ENCODE assay signal across 16 cellular contexts in the genomic region with DNA sequence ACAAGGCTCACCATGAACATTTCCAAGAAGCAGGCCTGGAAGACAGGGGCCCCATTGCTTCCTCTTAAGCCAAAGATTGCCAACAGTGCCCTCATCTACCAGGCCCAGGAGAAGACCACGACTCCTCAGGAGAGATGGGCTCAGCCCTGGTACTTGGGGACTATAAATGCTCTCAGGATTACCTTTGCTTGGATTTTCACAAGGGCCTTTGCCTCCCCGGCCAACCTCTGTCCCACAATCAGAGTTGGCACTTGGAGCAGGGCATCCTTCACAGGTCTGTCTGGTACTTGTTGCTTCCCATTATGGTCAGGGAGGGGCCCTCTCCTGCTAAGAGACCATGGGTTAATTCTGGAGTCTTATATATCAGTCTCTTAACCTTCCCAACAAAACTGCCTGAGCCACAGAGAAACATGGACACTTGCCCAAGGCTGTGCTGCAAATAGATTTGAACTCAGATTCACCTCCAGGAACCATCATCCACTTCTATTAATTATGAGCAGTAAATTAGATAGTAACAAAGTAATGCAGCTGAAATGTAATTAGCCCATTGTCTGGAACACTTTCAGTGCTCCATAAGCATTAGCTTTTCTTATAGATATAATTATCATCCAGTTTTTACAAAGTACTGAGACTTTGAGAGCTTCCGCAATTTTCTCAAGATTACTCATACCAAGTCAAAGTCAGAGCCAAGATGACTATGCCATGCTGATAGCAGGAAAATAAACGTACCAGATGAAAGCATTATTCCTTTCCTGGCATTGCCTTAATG. TPM values are rescaled to one million over a fixed set of nuclear protein-coding genes. Genes with fewer than 3 reads are reported as not detected.
DNase-seq lines count a peak whose midpoint lies in the region; ATAC-seq, FAIRE-seq and TF ChIP-seq lines count a peak whose summit lies in the region.
"Had no signal": no experiment of that assay in that cellular context is flagged by ENCODE, and none has a peak within 500 bp of the region (broad histone marks: within the 10 kb centered on the region; RNA-seq: fewer than 3 reads in every experiment).

No MANE protein-coding gene starts in this region.

- peaks cover 8% of the 10 kb centered on the region for H3K27me3 Mint-ChIP-seq in nephron (ENCODE audit: low read depth)
- no peaks in the 10 kb centered on the region for H3K27me3 Mint-ChIP-seq in stimulated activated memory B cell treated with anti-CD40 and anti-IgM and Interleukin-4, amounts not matched to agents 10 μg/mL and 1 μg/mL and 100 μg/mL, for 72 hours
- H3K27me3 Mint-ChIP-seq: B cell, progenitor cell of endocrine pancreas, T-cell had no signal

- no peak overlapping the region for H3K4me3 Mint-ChIP-seq in nephron
- H3K4me3 Mint-ChIP-seq in stimulated activated memory B cell treated with anti-CD40 and anti-IgM and Interleukin-4, amounts not matched to agents 10 μg/mL and 1 μg/mL and 100 μg/mL, for 72 hours: no peak overlapping the region
- H3K4me3 Mint-ChIP-seq: activated naive CD8-positive, alpha-beta T cell treated with anti-CD3 and anti-CD28 coated beads, Interleukin-2, amount 10 ng/mL, durations not matched to agents 7 days and 5 days; B cell; T-cell had no signal

- no peak for TF ChIP-seq CTCF in BE2C (IDR thresholded peaks at IDR 0.05; ENCODE audit: low read depth, low read length)
- TF ChIP-seq CTCF in bronchial epithelial cell (IDR thresholded peaks at IDR 0.05; ENCODE audit: insufficient read depth, low read length, severe bottlenecking): no peak
- no peak for TF ChIP-seq CTCF in nephron (IDR thresholded peaks at IDR 0.05; ENCODE audit: unreplicated experiment in 3 of 3)

- no peak overlapping the region for H3K4me3 ChIP-seq in BE2C (ENCODE audit: low read depth, low read length)
- no peak overlapping the region for H3K4me3 ChIP-seq in bronchial epithelial cell (ENCODE audit: low read depth, low read length)

- H3K36me3 ChIP-seq in BE2C: no peaks in the 10 kb centered on the region
- H3K36me3 ChIP-seq in bronchial epithelial cell (ENCODE audit: control insufficient read depth, insufficient read depth, low read length): no peaks in the 10 kb centered on the region

- ATAC-seq in HG03039 (IDR thresholded peaks at IDR 0.05; ENCODE audit: unreplicated experiment) (no peak), HG03108 (IDR thresholded peaks at IDR 0.05; ENCODE audit: unreplicated experiment) (no peak)
- ATAC-seq in stimulated activated memory B cell treated with anti-CD40 and anti-IgM and Interleukin-4, amounts not matched to agents 10 μg/mL and 1 μg/mL and 100 μg/mL, for 72 hours: no peak
- ATAC-seq: Panc1, T-cell had no signal

- FAIRE-seq in bronchial epithelial cell (lab: Jason Lieb, UNC): no peak
- FAIRE-seq: kidney had no signal

- peaks cover 89% of the 10 kb centered on the region for H3K27me3 ChIP-seq in BE2C
- H3K27me3 ChIP-seq in bronchial epithelial cell (ENCODE audit: control insufficient read depth, insufficient read depth, low read length): no peaks in the 10 kb centered on the region

- no peaks in the 10 kb centered on the region for H3K36me3 Mint-ChIP-seq in nephron (ENCODE audit: low read depth)
- peaks cover 14% of the 10 kb centered on the region for H3K36me3 Mint-ChIP-seq in stimulated activated memory B cell treated with anti-CD40 and anti-IgM and Interleukin-4, amounts not matched to agents 10 μg/mL and 1 μg/mL and 100 μg/mL, for 72 hours
- H3K36me3 Mint-ChIP-seq: activated naive CD8-positive, alpha-beta T cell treated with anti-CD3 and anti-CD28 coated beads, Interleukin-2, amount 10 ng/mL, durations not matched to agents 7 days and 5 days; T-cell had no signal

- H3K27ac Mint-ChIP-seq in nephron: peak overlapping the region in 2 of 3 experiments; percentile 51 to 59
- H3K27ac Mint-ChIP-seq in stimulated activated memory B cell treated with anti-CD40 and anti-IgM and Interleukin-4, amounts not matched to agents 10 μg/mL and 1 μg/mL and 100 μg/mL, for 72 hours: no peak overlapping the region
- H3K27ac Mint-ChIP-seq: activated naive CD8-positive, alpha-beta T cell treated with anti-CD3 and anti-CD28 coated beads, Interleukin-2, amount 10 ng/mL, durations not matched to agents 7 days and 5 days; B cell; progenitor cell of endocrine pancreas; T-cell had no signal

- H3K4me1 Mint-ChIP-seq in nephron: peaks cover 51% of the 10 kb centered on the region
- peaks cover 13% of the 10 kb centered on the region for H3K4me1 Mint-ChIP-seq in stimulated activated memory B cell treated with anti-CD40 and anti-IgM and Interleukin-4, amounts not matched to agents 10 μg/mL and 1 μg/mL and 100 μg/mL, for 72 hours
- H3K4me1 Mint-ChIP-seq: activated naive CD8-positive, alpha-beta T cell treated with anti-CD3 and anti-CD28 coated beads, Interleukin-2, amount 10 ng/mL, durations not matched to agents 7 days and 5 days; T-cell had no signal

- H3K9me3 Mint-ChIP-seq in nephron: no peaks in the 10 kb centered on the region
- no peaks in the 10 kb centered on the region for H3K9me3 Mint-ChIP-seq in stimulated activated memory B cell treated with anti-CD40 and anti-IgM and Interleukin-4, amounts not matched to agents 10 μg/mL and 1 μg/mL and 100 μg/mL, for 72 hours
- H3K9me3 Mint-ChIP-seq: activated naive CD8-positive, alpha-beta T cell treated with anti-CD3 and anti-CD28 coated beads, Interleukin-2, amount 10 ng/mL, durations not matched to agents 7 days and 5 days; T-cell had no signal

- H3K9me3 ChIP-seq in BE2C: no peaks in the 10 kb centered on the region

- DNase-seq in BE2C (peak; percentile 27), NCI-H1436 treated with DMSO at 0.1 percent for 48 hours (lab: John Stamatoyannopoulos, UW) (peak; percentile 78), bronchial epithelial cell (ENCODE audit: low read depth) (peak; percentile 71), D341Med (ENCODE audit: low spot score) (no peak)
- DNase-seq: activated naive CD8-positive, alpha-beta T cell treated with anti-CD3 and anti-CD28 coated beads, Interleukin-2, amount 10 ng/mL, durations not matched to agents 7 days and 5 days; DMS79; kidney; T-cell had no signal

- H3K4me1 ChIP-seq in BE2C: no peaks in the 10 kb centered on the region; the same call in 1 of the 2 replicates

RNA-seq across cellular contexts. Expression of gene POU2AF3, which starts 33.5 kb away (rescaled TPM):
- not detected for polyA plus RNA-seq in BE2C (2012; ENCODE audit: insufficient read depth, insufficient read length, low read depth)
- total RNA-seq in bronchial epithelial cell: not detected in 2 replicates
- total RNA-seq: activated naive CD8-positive, alpha-beta T cell treated with anti-CD3 and anti-CD28 coated beads, Interleukin-2, amount 10 ng/mL, durations not matched to agents 7 days and 5 days; dermis microvascular lymphatic vessel endothelial cell; T-cell had no signal

RNA-seq across cellular contexts. Expression of gene POU2AF1, which starts 47.2 kb away (rescaled TPM):
- not detected for polyA plus RNA-seq in BE2C (2012; ENCODE audit: insufficient read depth, insufficient read length, low read depth)
- not detected in 2 replicates for total RNA-seq in bronchial epithelial cell
- total RNA-seq: dermis microvascular lymphatic vessel endothelial cell had no signal
